In genomic region chr4:124783847-124784246, GRCh38 we compare ENCODE assay signal across 35 cellular contexts.
DNase-seq lines count a peak whose midpoint lies in the region; ATAC-seq and TF ChIP-seq lines count a peak whose summit lies in the region.
"Had no signal": no experiment of that assay in that cellular context is flagged by ENCODE, and none has a peak within 500 bp of the region (broad histone marks: within the 10 kb centered on the region; RNA-seq: fewer than 3 reads in every experiment).

No MANE protein-coding gene starts in this region.

- CTCF ChIA-PET in MCF 10A (lab: Yijun Ruan, JAX) (no interaction called here), Calu3 (lab: Charles Lee) (no interaction called here)

- no peaks in the 10 kb centered on the region for H3K9me3 ChIP-seq in breast epithelium
- H3K9me3 ChIP-seq: left ventricle myocardium inferior, Peyer's patch, thoracic aorta had no signal

- H3K27ac Mint-ChIP-seq in MCF 10A (ENCODE audit: low read depth, unreplicated experiment) (no peak overlapping the region), Calu3 (ENCODE audit: unreplicated experiment) (no peak overlapping the region)
- H3K27ac Mint-ChIP-seq: activated naive CD4-positive, alpha-beta T cell treated with anti-CD3 and anti-CD28 coated beads, Interleukin-2, amount 50 U/mL, for 72 hours; CD4-positive, CD25-positive, alpha-beta regulatory T cell; stimulated activated naive CD8-positive, alpha-beta T cell treated with anti-CD3 and anti-CD28 coated beads, Interleukin-15, amount 100 ng/mL, for 72 hours had no signal

- TF ChIP-seq CTCF in MCF 10A (IDR thresholded peaks at IDR 0.05; ENCODE audit: unreplicated experiment) (no peak), breast epithelium (IDR thresholded peaks at IDR 0.05) (no peak), fibroblast of pulmonary artery (IDR thresholded peaks at IDR 0.05; ENCODE audit: low read length, missing control alignments) (no peak), Calu3 (IDR thresholded peaks at IDR 0.05; ENCODE audit: unreplicated experiment) (no peak)

- BruUV-seq in MCF 10A (replicated peaks; lab: Mats Ljungman, UMichigan) (no TSS peak), Calu3 (replicated peaks; lab: Mats Ljungman, UMichigan) (no TSS peak)

- intact Hi-C loops in MCF 10A (cut with micrococcal nuclease) = no loop called here
- intact Hi-C loops in breast epithelium (cut with DNase I; ENCODE audit: low total_unique reads) = no loop called here
- intact Hi-C loops in Calu3 (cut with micrococcal nuclease; ENCODE audit: unreplicated experiment) = no loop called here

- H3K4me1 Mint-ChIP-seq in MCF 10A (ENCODE audit: insufficient read depth, unreplicated experiment) (no peaks in the 10 kb centered on the region), Calu3 (ENCODE audit: low read depth, unreplicated experiment) (no peaks in the 10 kb centered on the region)
- H3K4me1 Mint-ChIP-seq: CD4-positive, CD25-positive, alpha-beta regulatory T cell; stimulated activated naive CD8-positive, alpha-beta T cell treated with anti-CD3 and anti-CD28 coated beads, Interleukin-15, amount 100 ng/mL, for 72 hours had no signal

- no peaks in the 10 kb centered on the region for H3K27me3 ChIP-seq in breast epithelium
- H3K27me3 ChIP-seq: Peyer's patch had no signal

- H3K4me3 ChIP-seq in breast epithelium (no peak overlapping the region), fibroblast of pulmonary artery (replicated peaks; ENCODE audit: low read depth, low read length) (no peak overlapping the region)
- H3K4me3 ChIP-seq: left ventricle myocardium inferior, Peyer's patch, thoracic aorta had no signal

- H3K36me3 Mint-ChIP-seq in MCF 10A (ENCODE audit: insufficient read depth, unreplicated experiment) (no peaks in the 10 kb centered on the region), Calu3 (ENCODE audit: insufficient read depth, unreplicated experiment) (no peaks in the 10 kb centered on the region)
- H3K36me3 Mint-ChIP-seq: activated naive CD4-positive, alpha-beta T cell treated with anti-CD3 and anti-CD28 coated beads, Interleukin-2, amount 50 U/mL, for 72 hours; CD4-positive, CD25-positive, alpha-beta regulatory T cell had no signal

- TF ChIP-seq POLR2A in breast epithelium (IDR thresholded peaks at IDR 0.05) = no peak

- H3K4me3 Mint-ChIP-seq in MCF 10A (ENCODE audit: unreplicated experiment) (no peak overlapping the region), Calu3 (ENCODE audit: low read depth, unreplicated experiment) (no peak overlapping the region)
- H3K4me3 Mint-ChIP-seq: CD4-positive, CD25-positive, alpha-beta regulatory T cell; stimulated activated naive CD8-positive, alpha-beta T cell treated with anti-CD3 and anti-CD28 coated beads, Interleukin-15, amount 100 ng/mL, for 72 hours had no signal

- no peaks in the 10 kb centered on the region for H3K4me1 ChIP-seq in breast epithelium
- H3K4me1 ChIP-seq: left ventricle myocardium inferior, Peyer's patch had no signal

- peak; percentile 8 for DNase-seq in MCF 10A (ENCODE audit: unreplicated experiment)
- DNase-seq in breast epithelium (ENCODE audit: low spot score in 2 of 2) = no peak
- DNase-seq in brain pericyte (ENCODE audit: low read depth, low spot score) = peak; percentile 22
- DNase-seq in fibroblast of pulmonary artery (ENCODE audit: low read depth) = peak; percentile 31
- DNase-seq in Calu3 = no peak
- no peak for DNase-seq in AG08396 (ENCODE audit: low spot score)
- DNase-seq: 8988T; activated CD4-positive, alpha-beta T cell treated with anti-CD3 and anti-CD28 coated beads for 48 hours; activated effector memory CD4-positive, alpha-beta T cell treated with Interleukin-2 at 50 U/mL for 16 hours; activated T-cell treated with anti-CD3 and anti-CD28 coated beads, Interleukin-2, amount 50 U/mL, for 1 hour; AML-193; aorta; CD4-positive, CD25-positive, alpha-beta regulatory T cell; DMS79 treated with DMSO at 0.1 percent for 48 hours; GOT3; islet precursor cell; Karpas-422; left ventricle myocardium inferior; MV-4-11; NCI-H1436; NCI-H2081; NCI-H2227 treated with DMSO at 0.1 percent for 48 hours; Peyer's patch; posterior cingulate gyrus; right cardiac atrium; SHP77 treated with DMSO at 0.1 percent for 48 hours; stimulated activated CD4-positive, alpha-beta T cell treated with anti-CD3 and anti-CD28 coated beads, Interleukin-2, amount 100 ng/mL, for 48 hours; stimulated activated naive CD8-positive, alpha-beta T cell treated with anti-CD3 and anti-CD28 coated beads, Interleukin-15, amount 100 ng/mL, for 72 hours; T-helper 9 cell; WERI-Rb-1 had no signal

- no peaks in the 10 kb centered on the region for H3K27me3 Mint-ChIP-seq in MCF 10A (ENCODE audit: insufficient read depth, unreplicated experiment)
- H3K27me3 Mint-ChIP-seq in Calu3 (ENCODE audit: unreplicated experiment) = no peaks in the 10 kb centered on the region
- H3K27me3 Mint-ChIP-seq: CD4-positive, CD25-positive, alpha-beta regulatory T cell; stimulated activated naive CD8-positive, alpha-beta T cell treated with anti-CD3 and anti-CD28 coated beads, Interleukin-15, amount 100 ng/mL, for 72 hours had no signal

- no peaks in the 10 kb centered on the region for H3K36me3 ChIP-seq in breast epithelium
- H3K36me3 ChIP-seq: left ventricle myocardium inferior, Peyer's patch, thoracic aorta, WERI-Rb-1 had no signal

- no peak overlapping the region for H3K27ac ChIP-seq in breast epithelium
- H3K27ac ChIP-seq: left ventricle myocardium inferior, Peyer's patch, thoracic aorta, WERI-Rb-1 had no signal

- no peak for ATAC-seq in GM18868 (IDR thresholded peaks at IDR 0.05; ENCODE audit: unreplicated experiment)
- no peak for ATAC-seq in HG02852 (IDR thresholded peaks at IDR 0.05; ENCODE audit: unreplicated experiment)
- ATAC-seq: activated naive CD4-positive, alpha-beta T cell treated with anti-CD3 and anti-CD28 coated beads, Interleukin-2, amount 50 U/mL, for 72 hours; HepG2; right cardiac atrium; stimulated activated naive CD8-positive, alpha-beta T cell treated with anti-CD3 and anti-CD28 coated beads, Interleukin-15, amount 100 ng/mL, for 72 hours had no signal

- H3K9me3 Mint-ChIP-seq in MCF 10A (ENCODE audit: unreplicated experiment) (no peaks in the 10 kb centered on the region), Calu3 (ENCODE audit: low read depth, unreplicated experiment) (no peaks in the 10 kb centered on the region)
- H3K9me3 Mint-ChIP-seq: activated naive CD4-positive, alpha-beta T cell treated with anti-CD3 and anti-CD28 coated beads, Interleukin-2, amount 50 U/mL, for 72 hours; stimulated activated naive CD8-positive, alpha-beta T cell treated with anti-CD3 and anti-CD28 coated beads, Interleukin-15, amount 100 ng/mL, for 72 hours had no signal

- POLR2A ChIA-PET in MCF 10A (lab: Yijun Ruan, JAX) = no interaction called here

Comparison
In these comparisons a context has a peak if more than half of its experiments do, and no peak if none do; other contexts are left out.
1. DNase-seq: peak in MCF 10A (single experiment), brain pericyte (single experiment) and fibroblast of pulmonary artery (single experiment); none in breast epithelium (0 of 2), Calu3 (single experiment) and AG08396 (single experiment).